ENCODE assay signal across 9 cellular contexts in the genomic region with DNA sequence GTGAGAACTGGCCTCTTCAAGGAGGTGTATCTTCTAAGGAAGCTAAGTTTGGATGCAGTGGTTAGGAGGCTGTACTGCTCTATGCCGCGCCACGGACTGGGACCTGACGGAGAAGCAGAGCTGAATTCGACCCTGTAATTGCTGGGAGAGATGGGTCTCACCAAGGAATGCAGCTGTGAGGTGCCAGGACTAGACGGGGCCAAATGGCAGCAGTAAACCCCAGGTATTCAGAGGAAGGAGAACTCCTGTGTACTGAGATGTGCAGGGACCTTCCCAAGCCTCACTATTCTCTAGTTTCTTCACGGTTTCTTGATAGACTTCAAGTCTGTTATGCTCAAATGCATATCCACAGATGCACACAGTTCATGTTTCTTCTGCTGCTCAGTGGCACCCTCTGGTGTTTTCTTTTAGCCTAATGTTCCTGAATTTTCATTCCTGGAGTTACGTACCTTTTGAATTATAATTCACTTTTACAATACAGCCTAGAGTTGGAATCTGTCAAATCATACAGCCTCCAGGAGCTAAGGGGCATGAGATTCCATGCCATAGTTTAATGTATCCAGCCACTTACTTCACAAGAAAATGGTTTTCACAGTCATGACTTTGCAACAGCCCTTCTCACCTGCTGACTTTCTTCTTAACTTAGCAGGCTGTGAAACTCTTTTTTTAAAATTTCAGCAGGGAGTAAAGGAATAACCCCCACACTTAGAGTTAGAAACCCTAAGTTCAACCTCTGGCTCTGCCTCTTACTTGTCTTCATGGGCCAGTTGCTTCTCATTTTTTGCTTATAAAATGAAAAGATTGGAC.
A peak's percentile ranks its signal among the peaks of the same experiment; 100 is the strongest.
DNase-seq lines count a peak whose midpoint lies in the region; ATAC-seq and TF ChIP-seq lines count a peak whose summit lies in the region.
"Had no signal": no experiment of that assay in that cellular context is flagged by ENCODE, and none has a peak within 500 bp of the region (broad histone marks: within the 10 kb centered on the region; RNA-seq: fewer than 3 reads in every experiment).

No MANE protein-coding gene starts in this region.

- intact Hi-C loops in heart left ventricle (cut with DNase I), result loop anchor here in 5 of 10 donors (5.0 kb wide), 2 partner anchors 171 to 241 kb away; no protein-coding TSS in a partner anchor
- intact Hi-C loops in upper lobe of right lung (cut with DNase I), result no loop called here

- H3K4me3 ChIP-seq in HL-60 (replicated peaks; ENCODE audit: insufficient read depth, low read length), result no peak overlapping the region
- no peak overlapping the region for H3K4me3 ChIP-seq in heart left ventricle
- H3K4me3 ChIP-seq in upper lobe of right lung, result no peak overlapping the region

- ATAC-seq in heart left ventricle (peak in 2 of 4 donors; percentile 26 to 32), upper lobe of right lung (peak; percentile 16)

- peaks cover 0 to 3% (median 0%) of the 10 kb centered on the region in 12 donors for H3K4me1 ChIP-seq in heart left ventricle
- no peaks in the 10 kb centered on the region for H3K4me1 ChIP-seq in upper lobe of right lung

- TF ChIP-seq POLR2A in heart left ventricle (IDR thresholded peaks at IDR 0.05), result no peak

- H3K27ac ChIP-seq in HL-60 (replicated peaks) (no peak overlapping the region), heart left ventricle (no peak overlapping the region), upper lobe of right lung (no peak overlapping the region)
- H3K27ac ChIP-seq: epithelial cell of prostate had no signal

- WGBS in heart left ventricle, 4 donors, result 64 to 72% (median 69%) methylated on average over 8 of the region's 8 CpGs

- no peaks in the 10 kb centered on the region for H3K36me3 ChIP-seq in heart left ventricle
- no peaks in the 10 kb centered on the region for H3K36me3 ChIP-seq in upper lobe of right lung

- peak; percentile 72 for DNase-seq in Ammon's horn (ENCODE audit: low spot score)
- DNase-seq in HL-60 (ENCODE audit: low read depth in 1 of 2, low spot score in 1 of 2), result no peak
- peak; percentile 21 for DNase-seq in SKM-1 treated with dmso at 0.1 percent for 144 hours (lab: John Stamatoyannopoulos, UW; ENCODE audit: unreplicated experiment)
- no peak for DNase-seq in heart left ventricle
- no peak for DNase-seq in upper lobe of right lung
- no peak for DNase-seq in DMS153 treated with DMSO at 0.1 percent for 48 hours (lab: John Stamatoyannopoulos, UW; ENCODE audit: unreplicated experiment)
- no peak for DNase-seq in NCI-H345 treated with DMSO at 0.1 percent for 48 hours (lab: John Stamatoyannopoulos, UW; ENCODE audit: unreplicated experiment)
- DNase-seq in putamen (ENCODE audit: low spot score), result no peak

- TF ChIP-seq CTCF in HL-60 (IDR thresholded peaks at IDR 0.05; ENCODE audit: insufficient read depth, low read length) (peak; percentile 38), heart left ventricle (IDR thresholded peaks at IDR 0.05) (peak in 11 of 12 donors; percentile 16 to 63 (median 51)), upper lobe of right lung (IDR thresholded peaks at IDR 0.05) (peak; percentile 57)

- H3K27me3 ChIP-seq in HL-60 (ENCODE audit: insufficient read depth, poor library complexity, severe bottlenecking), result peaks cover 3% of the 10 kb centered on the region
- no peaks in the 10 kb centered on the region for H3K27me3 ChIP-seq in heart left ventricle
- no peaks in the 10 kb centered on the region for H3K27me3 ChIP-seq in upper lobe of right lung

- no peaks in the 10 kb centered on the region for H3K9me3 ChIP-seq in heart left ventricle
- H3K9me3 ChIP-seq in upper lobe of right lung, result no peaks in the 10 kb centered on the region

Comparison
In these comparisons a context has a peak if more than half of its experiments do, and no peak if none do; other contexts are left out.
1. DNase-seq: peak in Ammon's horn (single experiment) and SKM-1 treated with dmso at 0.1 percent for 144 hours (single experiment); none in HL-60 (0 of 2), heart left ventricle (0 of 5), upper lobe of right lung (single experiment), DMS153 treated with DMSO at 0.1 percent for 48 hours (single experiment), NCI-H345 treated with DMSO at 0.1 percent for 48 hours (single experiment) and putamen (single experiment).
2. Peak in every context shown above with its lines, with median percentiles within 50 percentile points of each other: CTCF ChIP-seq.